1 cellular context compared by ENCODE assay signal in the genomic region with DNA sequence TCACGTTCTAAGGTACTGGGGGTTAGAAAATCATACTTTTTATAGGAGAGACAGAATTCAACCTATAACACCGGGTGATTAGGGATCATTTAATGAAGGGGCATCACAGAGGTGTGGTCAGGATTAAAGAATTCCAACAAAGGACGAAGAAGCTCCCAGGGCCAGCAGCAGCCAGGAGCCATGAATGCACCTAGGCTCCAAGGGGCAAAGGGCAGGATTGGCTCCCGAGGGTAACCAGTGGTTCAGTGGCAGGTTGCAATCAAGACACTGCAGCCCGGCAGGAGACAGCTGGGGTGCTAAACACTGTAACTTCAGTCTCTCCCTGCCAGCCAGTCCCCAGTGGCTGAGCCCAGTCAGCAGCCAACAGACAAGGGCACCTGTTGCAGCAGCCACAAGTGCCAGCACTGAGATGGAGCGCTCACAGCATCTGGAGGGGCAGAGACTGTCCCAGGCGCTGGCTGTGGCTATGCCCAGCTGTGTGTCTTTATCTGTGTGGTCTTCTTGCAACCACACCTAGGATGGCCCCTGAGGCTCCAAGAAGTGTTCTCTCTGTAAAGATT.
TF ChIP-seq lines count a peak whose summit lies in the region.

No MANE protein-coding gene starts in this region.

TF ChIP-seq in SK-N-SH, 30 proteins besides CTCF, POLR2A, EP300 and RAD21 (continued from another document):
- TF ChIP-seq USF2 (IDR thresholded peaks at IDR 0.05; ENCODE audit: borderline replicate concordance, low read depth, low read length) (no peak), NFIC (IDR thresholded peaks at IDR 0.05; ENCODE audit: borderline replicate concordance) (no peak), EZH2phosphoT487 (IDR thresholded peaks at IDR 0.05; ENCODE audit: borderline replicate concordance, low read depth) (no peak), POLR2AphosphoS5 (IDR thresholded peaks at IDR 0.05; ENCODE audit: low read depth, low read length) (no peak), PBX3 (IDR thresholded peaks at IDR 0.05) (no peak), FOSL2 (IDR thresholded peaks at IDR 0.05; ENCODE audit: borderline replicate concordance, low read depth) (no peak), REST (IDR thresholded peaks at IDR 0.05; ENCODE audit: low read depth, low read length) (no peak), GABPA (IDR thresholded peaks at IDR 0.05; ENCODE audit: low read depth) (no peak), MAX (IDR thresholded peaks at IDR 0.05; ENCODE audit: low read depth) (no peak), USF1 (IDR thresholded peaks at IDR 0.05; ENCODE audit: borderline replicate concordance, low read depth) (no peak), RXRA (IDR thresholded peaks at IDR 0.05; ENCODE audit: borderline replicate concordance, low read depth) (no peak), MXI1 (IDR thresholded peaks at IDR 0.05; ENCODE audit: low read depth, low read length) (no peak), FOXJ3 (CRISPR knock-in tag; IDR thresholded peaks at IDR 0.05) (no peak), MEF2A (IDR thresholded peaks at IDR 0.05; ENCODE audit: borderline replicate concordance, low read depth) (no peak), TCF12 (IDR thresholded peaks at IDR 0.05) (no peak)
- TF ChIP-seq, protein P1, sequence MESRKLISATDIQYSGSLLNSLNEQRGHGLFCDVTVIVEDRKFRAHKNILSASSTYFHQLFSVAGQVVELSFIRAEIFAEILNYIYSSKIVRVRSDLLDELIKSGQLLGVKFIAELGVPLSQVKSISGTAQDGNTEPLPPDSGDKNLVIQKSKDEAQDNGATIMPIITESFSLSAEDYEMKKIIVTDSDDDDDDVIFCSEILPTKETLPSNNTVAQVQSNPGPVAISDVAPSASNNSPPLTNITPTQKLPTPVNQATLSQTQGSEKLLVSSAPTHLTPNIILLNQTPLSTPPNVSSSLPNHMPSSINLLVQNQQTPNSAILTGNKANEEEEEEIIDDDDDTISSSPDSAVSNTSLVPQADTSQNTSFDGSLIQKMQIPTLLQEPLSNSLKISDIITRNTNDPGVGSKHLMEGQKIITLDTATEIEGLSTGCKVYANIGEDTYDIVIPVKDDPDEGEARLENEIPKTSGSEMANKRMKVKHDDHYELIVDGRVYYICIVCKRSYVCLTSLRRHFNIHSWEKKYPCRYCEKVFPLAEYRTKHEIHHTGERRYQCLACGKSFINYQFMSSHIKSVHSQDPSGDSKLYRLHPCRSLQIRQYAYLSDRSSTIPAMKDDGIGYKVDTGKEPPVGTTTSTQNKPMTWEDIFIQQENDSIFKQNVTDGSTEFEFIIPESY (IDR thresholded peaks at IDR 0.05; ENCODE audit: borderline replicate concordance, low read depth) = no peak
TF ChIP-seq in SK-N-SH: peak in this region for 0.
